Comparison of ENCODE assay signal across 11 cellular contexts in the genomic region with DNA sequence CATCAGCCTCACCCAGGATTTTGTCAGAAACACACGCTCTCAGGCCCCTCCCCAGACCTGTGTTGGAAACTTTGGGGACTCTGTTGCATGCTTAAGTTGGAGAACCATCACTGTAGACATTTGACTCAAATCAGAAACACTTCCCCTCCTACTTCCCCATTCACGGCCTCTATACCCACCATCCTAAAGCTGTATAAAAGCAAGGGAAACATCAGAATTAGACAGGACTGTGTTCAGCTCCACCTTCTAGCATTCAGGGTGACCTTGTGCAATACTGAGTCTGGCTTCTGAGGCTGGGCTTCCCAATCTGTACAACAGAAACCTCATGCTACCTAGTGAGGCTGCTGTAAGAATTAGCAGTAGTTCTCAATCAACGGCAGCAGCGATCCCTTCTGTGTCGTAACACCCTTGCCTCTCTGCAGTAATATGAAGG.
DNase-seq lines count a peak whose midpoint lies in the region; ATAC-seq and TF ChIP-seq lines count a peak whose summit lies in the region.
"Had no signal": no experiment of that assay in that cellular context is flagged by ENCODE, and none has a peak within 500 bp of the region (broad histone marks: within the 10 kb centered on the region; RNA-seq: fewer than 3 reads in every experiment).

No MANE protein-coding gene starts in this region.

- ATAC-seq in GM18508 (IDR thresholded peaks at IDR 0.05; ENCODE audit: insufficient read depth, unreplicated experiment) (peak; percentile 63), GM21717 (IDR thresholded peaks at IDR 0.05; ENCODE audit: unreplicated experiment) (peak; percentile 87), HG03469 (IDR thresholded peaks at IDR 0.05; ENCODE audit: unreplicated experiment) (peak; percentile 76), lower lobe of right lung (peak; percentile 35 to 70)

- intact Hi-C loops in lower lobe of right lung (cut with DNase I) (no loop called here), ascending aorta (cut with DNase I) (no loop called here)

- H3K4me1 ChIP-seq in lower lobe of right lung: peaks cover 6% of the 10 kb centered on the region
- H3K4me1 ChIP-seq in ascending aorta: no peaks in the 10 kb centered on the region

- DNase-seq in lower lobe of right lung (no peak), ascending aorta (ENCODE audit: low spot score in 2 of 2) (no peak), NCI-H2171 (lab: John Stamatoyannopoulos, UW) (no peak), NCI-H2227 treated with DMSO at 0.1 percent for 48 hours (lab: John Stamatoyannopoulos, UW) (no peak)
- DNase-seq in activated CD4-positive, CD25-positive, alpha-beta regulatory T cell treated with anti-CD3 and anti-CD28 coated beads, Interleukin-2, amount 50 U/mL, for 72 hours: no peak
- DNase-seq: activated effector memory CD4-positive, alpha-beta T cell treated with anti-CD3 and anti-CD28 coated beads, Interleukin-2, amount 50 U/mL, for 16 hours; DMS79 treated with DMSO at 0.1 percent for 48 hours; left colon had no signal

- H3K36me3 ChIP-seq in lower lobe of right lung: no peaks in the 10 kb centered on the region
- H3K36me3 ChIP-seq in ascending aorta: no peaks in the 10 kb centered on the region

- H3K9me3 ChIP-seq in lower lobe of right lung (peaks cover 5% of the 10 kb centered on the region), ascending aorta (peaks cover 0 to 3% of the 10 kb centered on the region in 2 donors)

- H3K4me3 ChIP-seq in lower lobe of right lung: no peak overlapping the region
- no peak overlapping the region for H3K4me3 ChIP-seq in ascending aorta

- TF ChIP-seq CTCF in lower lobe of right lung (IDR thresholded peaks at IDR 0.05) (no peak), ascending aorta (IDR thresholded peaks at IDR 0.05) (no peak)

- no peak overlapping the region for H3K27ac ChIP-seq in lower lobe of right lung
- no peak overlapping the region for H3K27ac ChIP-seq in ascending aorta

- H3K27me3 ChIP-seq in lower lobe of right lung (ENCODE audit: low read depth) (no peaks in the 10 kb centered on the region), ascending aorta (no peaks in the 10 kb centered on the region)
